In genomic region chr3:22474706-22475470, GRCh38 we compare ENCODE assay signal across 14 cellular contexts.
A peak's percentile ranks its signal among the peaks of the same experiment; 100 is the strongest.
DNase-seq lines count a peak whose midpoint lies in the region; ATAC-seq, FAIRE-seq and TF ChIP-seq lines count a peak whose summit lies in the region.
"Had no signal": no experiment of that assay in that cellular context is flagged by ENCODE, and none has a peak within 500 bp of the region (broad histone marks: within the 10 kb centered on the region; RNA-seq: fewer than 3 reads in every experiment).

No MANE protein-coding gene starts in this region.

- H2AFZ ChIP-seq in astrocyte (ENCODE audit: low read depth, low read length) = no peak overlapping the region
- H2AFZ ChIP-seq: parathyroid adenoma had no signal

- no peak overlapping the region for H3K4me3 ChIP-seq in NB4 (ENCODE audit: low read depth, low read length)
- no peak overlapping the region for H3K4me3 ChIP-seq in astrocyte (ENCODE audit: insufficient read depth, low read depth, low read length)

- no peaks in the 10 kb centered on the region for H3K36me3 ChIP-seq in astrocyte (ENCODE audit: insufficient read depth, low read length)

- intact Hi-C loops in Calu3 (cut with micrococcal nuclease; ENCODE audit: unreplicated experiment) = no loop called here

- CTCF ChIA-PET in Calu3 (lab: Charles Lee) = interaction anchor here (0.6 kb wide), 1 partner anchor 367 kb away, joined by 3 read pairs; no protein-coding TSS in a partner anchor
- CTCF ChIA-PET in activated CD4-positive, alpha-beta T cell treated with anti-CD3 and anti-CD28 coated beads, Interleukin-2, amount 10 ng/mL, durations not matched to agents 7 days and 5 days (lab: Charles Lee) = no interaction called here

- POLR2A ChIA-PET in activated CD4-positive, alpha-beta T cell treated with anti-CD3 and anti-CD28 coated beads, Interleukin-2, amount 10 ng/mL, durations not matched to agents 7 days and 5 days (lab: Charles Lee) = no interaction called here

- H3K27me3 Mint-ChIP-seq in Calu3 (ENCODE audit: unreplicated experiment) (no peaks in the 10 kb centered on the region), astrocyte (ENCODE audit: low read depth, unreplicated experiment) (no peaks in the 10 kb centered on the region)
- H3K27me3 Mint-ChIP-seq in activated CD4-positive, alpha-beta T cell treated with anti-CD3 and anti-CD28 coated beads, Interleukin-2, amount 10 ng/mL, durations not matched to agents 7 days and 5 days = no peaks in the 10 kb centered on the region
- H3K27me3 Mint-ChIP-seq: stimulated activated naive B cell treated with anti-CD40 and anti-IgM and Interleukin-4, amounts not matched to agents 10 μg/mL and 1 μg/mL and 100 μg/mL, for 72 hours; T-helper 17 cell had no signal

- peaks cover 17% of the 10 kb centered on the region for H3K4me1 ChIP-seq in astrocyte (ENCODE audit: insufficient read depth, low read length)
- H3K4me1 ChIP-seq: parathyroid adenoma had no signal

- no peak overlapping the region for H3K27ac Mint-ChIP-seq in Calu3 (ENCODE audit: unreplicated experiment)
- peak overlapping the region; percentile 87 for H3K27ac Mint-ChIP-seq in astrocyte (ENCODE audit: unreplicated experiment)
- H3K27ac Mint-ChIP-seq in activated CD4-positive, alpha-beta T cell treated with anti-CD3 and anti-CD28 coated beads, Interleukin-2, amount 10 ng/mL, durations not matched to agents 7 days and 5 days = no peak overlapping the region
- H3K27ac Mint-ChIP-seq: stimulated activated naive B cell treated with anti-CD40 and anti-IgM and Interleukin-4, amounts not matched to agents 10 μg/mL and 1 μg/mL and 100 μg/mL, for 72 hours; T-helper 17 cell had no signal

- H3K4me3 Mint-ChIP-seq in Calu3 (ENCODE audit: low read depth, unreplicated experiment) (no peak overlapping the region), astrocyte (ENCODE audit: unreplicated experiment) (no peak overlapping the region)
- no peak overlapping the region for H3K4me3 Mint-ChIP-seq in activated CD4-positive, alpha-beta T cell treated with anti-CD3 and anti-CD28 coated beads, Interleukin-2, amount 10 ng/mL, durations not matched to agents 7 days and 5 days
- H3K4me3 Mint-ChIP-seq: stimulated activated naive B cell treated with anti-CD40 and anti-IgM and Interleukin-4, amounts not matched to agents 10 μg/mL and 1 μg/mL and 100 μg/mL, for 72 hours; T-helper 17 cell had no signal

- H3K79me2 ChIP-seq in astrocyte (ENCODE audit: insufficient read depth, low read length) = no peaks in the 10 kb centered on the region
- H3K79me2 ChIP-seq: parathyroid adenoma had no signal

- ATAC-seq in HG03135 (IDR thresholded peaks at IDR 0.05; ENCODE audit: unreplicated experiment) = no peak
- ATAC-seq in GM18498 (IDR thresholded peaks at IDR 0.05; ENCODE audit: unreplicated experiment) = no peak
- ATAC-seq: stimulated activated naive B cell treated with anti-CD40 and anti-IgM and Interleukin-4, amounts not matched to agents 10 μg/mL and 1 μg/mL and 100 μg/mL, for 72 hours; T-helper 17 cell had no signal

- H4K20me1 ChIP-seq in astrocyte (ENCODE audit: insufficient read depth, low read length) = no peaks in the 10 kb centered on the region

- H3K4me1 Mint-ChIP-seq in Calu3 (ENCODE audit: low read depth, unreplicated experiment) (peaks cover 9% of the 10 kb centered on the region), astrocyte (ENCODE audit: low read depth, unreplicated experiment) (peaks cover 16% of the 10 kb centered on the region)
- H3K4me1 Mint-ChIP-seq in activated CD4-positive, alpha-beta T cell treated with anti-CD3 and anti-CD28 coated beads, Interleukin-2, amount 10 ng/mL, durations not matched to agents 7 days and 5 days = no peaks in the 10 kb centered on the region
- H3K4me1 Mint-ChIP-seq: stimulated activated naive B cell treated with anti-CD40 and anti-IgM and Interleukin-4, amounts not matched to agents 10 μg/mL and 1 μg/mL and 100 μg/mL, for 72 hours; T-helper 17 cell had no signal

- TF ChIP-seq CTCF in Calu3 (IDR thresholded peaks at IDR 0.05; ENCODE audit: unreplicated experiment) (no peak), NB4 (IDR thresholded peaks at IDR 0.05; ENCODE audit: low read depth, low read length) (no peak), astrocyte (IDR thresholded peaks at IDR 0.05; ENCODE audit: insufficient read depth, low read depth, low read length) (no peak)

- H3K36me3 Mint-ChIP-seq in Calu3 (ENCODE audit: insufficient read depth, unreplicated experiment) (no peaks in the 10 kb centered on the region), astrocyte (ENCODE audit: low read depth, unreplicated experiment) (no peaks in the 10 kb centered on the region)
- H3K36me3 Mint-ChIP-seq in activated CD4-positive, alpha-beta T cell treated with anti-CD3 and anti-CD28 coated beads, Interleukin-2, amount 10 ng/mL, durations not matched to agents 7 days and 5 days (ENCODE audit: low read depth) = no peaks in the 10 kb centered on the region
- H3K36me3 Mint-ChIP-seq: stimulated activated naive B cell treated with anti-CD40 and anti-IgM and Interleukin-4, amounts not matched to agents 10 μg/mL and 1 μg/mL and 100 μg/mL, for 72 hours had no signal

- no peak overlapping the region for H3K9ac ChIP-seq in astrocyte (ENCODE audit: low read length)
- H3K9ac ChIP-seq: parathyroid adenoma had no signal

- BruUV-seq in Calu3 (replicated peaks; lab: Mats Ljungman, UMichigan) = no TSS peak

- no peaks in the 10 kb centered on the region for H3K27me3 ChIP-seq in astrocyte (ENCODE audit: insufficient read depth, low read length)

- no peak for FAIRE-seq in astrocyte (lab: Jason Lieb, UNC)

- no peaks in the 10 kb centered on the region for H3K9me3 Mint-ChIP-seq in Calu3 (ENCODE audit: low read depth, unreplicated experiment)
- H3K9me3 Mint-ChIP-seq in astrocyte (ENCODE audit: unreplicated experiment) = no peaks in the 10 kb centered on the region
- no peaks in the 10 kb centered on the region for H3K9me3 Mint-ChIP-seq in activated CD4-positive, alpha-beta T cell treated with anti-CD3 and anti-CD28 coated beads, Interleukin-2, amount 10 ng/mL, durations not matched to agents 7 days and 5 days
- H3K9me3 Mint-ChIP-seq: stimulated activated naive B cell treated with anti-CD40 and anti-IgM and Interleukin-4, amounts not matched to agents 10 μg/mL and 1 μg/mL and 100 μg/mL, for 72 hours had no signal

- no peaks in the 10 kb centered on the region for H3K9me3 ChIP-seq in astrocyte (ENCODE audit: insufficient read depth, low read depth, low read length)

- H3K4me2 ChIP-seq in astrocyte (ENCODE audit: low read length) = peak overlapping the region; percentile 50

- DNase-seq in Calu3 (peak; percentile 2), NB4 (ENCODE audit: low read depth) (peak; percentile 79), astrocyte (ENCODE audit: low read depth) (peak; percentile 76), myocyte (ENCODE audit: low read depth) (peak; percentile 50), ureter (ENCODE audit: low spot score) (no peak)
- no peak for DNase-seq in activated CD4-positive, alpha-beta T cell treated with anti-CD3 and anti-CD28 coated beads, Interleukin-2, amount 10 ng/mL, durations not matched to agents 7 days and 5 days
- DNase-seq: activated naive CD4-positive, alpha-beta T cell treated with Interleukin-2 at 50 U/mL for 16 hours; erythroblast; NCI-H187 treated with DMSO at 0.1 percent for 48 hours; stimulated activated naive B cell treated with anti-CD40 and anti-IgM and Interleukin-4, amounts not matched to agents 10 μg/mL and 1 μg/mL and 100 μg/mL, for 72 hours; T-helper 17 cell had no signal

- no peak for TF ChIP-seq POLR2A in NB4 (IDR thresholded peaks at IDR 0.05; ENCODE audit: extremely low read depth, insufficient read length)

- H3K27ac ChIP-seq in astrocyte (ENCODE audit: low read depth, low read length) = no peak overlapping the region
- H3K27ac ChIP-seq: parathyroid adenoma had no signal

Comparison
In these comparisons a context has a peak if more than half of its experiments do, and no peak if none do; other contexts are left out.
1. DNase-seq: peak in Calu3 (single experiment), NB4 (single experiment), astrocyte (single experiment) and myocyte (single experiment); none in ureter (single experiment) and activated CD4-positive, alpha-beta T cell treated with anti-CD3 and anti-CD28 coated beads, Interleukin-2, amount 10 ng/mL, durations not matched to agents 7 days and 5 days (single experiment).